ENCODE assay signal across 14 cellular contexts in the genomic region with DNA sequence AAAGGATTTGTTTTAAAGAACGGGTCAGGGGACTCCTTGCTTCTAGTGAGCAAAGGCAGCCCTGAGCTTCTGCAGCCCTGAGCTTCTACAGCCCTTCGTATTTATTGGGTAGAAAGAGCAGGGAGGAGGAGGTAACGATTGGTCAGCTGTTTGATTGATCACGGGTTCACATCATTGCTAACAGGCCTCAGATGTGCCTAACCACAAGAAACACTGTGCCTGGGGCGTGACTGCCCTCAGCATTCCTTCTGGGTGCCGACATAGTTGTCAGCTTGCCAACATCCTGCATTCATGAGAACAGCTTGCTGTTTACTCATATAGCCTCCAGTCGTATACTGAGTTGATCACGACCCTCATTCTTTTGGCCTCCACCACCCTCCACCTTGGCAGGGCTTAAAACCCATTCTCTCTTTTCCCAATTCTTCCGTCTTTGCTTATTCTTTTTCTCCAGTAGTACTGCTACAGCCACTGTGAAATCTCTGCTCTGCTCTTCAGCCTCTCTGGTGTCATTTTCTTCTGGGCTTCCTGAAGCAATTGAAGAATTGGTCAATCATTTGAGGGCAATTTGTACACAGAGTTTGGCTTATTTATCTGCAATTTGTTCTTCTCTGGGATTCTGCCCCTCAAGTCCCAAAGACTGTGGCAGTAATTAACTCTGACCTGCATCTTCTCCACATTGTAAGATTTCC. TPM values are rescaled to one million over a fixed set of nuclear protein-coding genes. Genes with fewer than 3 reads are reported as not detected.
DNase-seq lines count a peak whose midpoint lies in the region; ATAC-seq and TF ChIP-seq lines count a peak whose summit lies in the region.
"Had no signal": no experiment of that assay in that cellular context is flagged by ENCODE, and none has a peak within 500 bp of the region (broad histone marks: within the 10 kb centered on the region; RNA-seq: fewer than 3 reads in every experiment).

No MANE protein-coding gene starts in this region.

- no peak overlapping the region for H3K9ac ChIP-seq in mammary epithelial cell (ENCODE audit: insufficient read depth, low read length)

- intact Hi-C loops in mammary epithelial cell (cut with micrococcal nuclease) = no loop called here

- no peaks in the 10 kb centered on the region for H3K79me2 ChIP-seq in mammary epithelial cell (ENCODE audit: insufficient read depth, low read length)

- 24% methylated on average over 8 of the region's 9 CpGs for WGBS in mammary epithelial cell (ENCODE audit: low coverage, missing lambda C conversion rate)
- 52 to 82% methylated on average over 9 of the region's 9 CpGs for WGBS in lung, 2 donors

- no TSS peak for BruUV-seq in mammary epithelial cell (replicated peaks; lab: Mats Ljungman, UMichigan)

- H3K27me3 ChIP-seq in mammary epithelial cell (ENCODE audit: insufficient read depth, low read length) (no peaks in the 10 kb centered on the region), lung (ENCODE audit: control insufficient read depth, insufficient read depth) (no peaks in the 10 kb centered on the region)

- H4K20me1 ChIP-seq in mammary epithelial cell (ENCODE audit: insufficient read depth, low read length) = no peaks in the 10 kb centered on the region

- in situ Hi-C loops in mammary epithelial cell (cut with MboI; ENCODE audit: low sequenced_read_pairs in 2 of 2) = loop anchor here in 1 of 2 donors (25.0 kb wide), 1 partner anchor 115 kb away; a partner anchor contains a TSS

- H3K4me3 ChIP-seq in mammary epithelial cell (replicated peaks in 1 of 3; ENCODE audit: insufficient read depth in 1 of 3, low read depth in 2 of 3, low read length in 3 of 3) (no peak overlapping the region), lung (no peak overlapping the region)
- H3K4me3 ChIP-seq: esophagus squamous epithelium, skin epidermis had no signal

- H3K9me3 ChIP-seq in mammary epithelial cell (replicated peaks; ENCODE audit: insufficient read depth, low read length) = peaks cover 29% of the 10 kb centered on the region
- peaks cover 4 to 5% of the 10 kb centered on the region in 2 donors for H3K9me3 ChIP-seq in lung (ENCODE audit: control insufficient read depth in 2 of 2, insufficient read depth in 1 of 2, low read length in 1 of 2)

- DNase-seq in Daoy (ENCODE audit: low read depth) (peak; percentile 78), LoVo (ENCODE audit: low spot score) (peak; percentile 69), mammary epithelial cell (peak; percentile 94), lung (ENCODE audit: low spot score) (peak; percentile 61), NOMO-1 treated with dmso at 0.1 percent for 144 hours (lab: John Stamatoyannopoulos, UW; ENCODE audit: unreplicated experiment) (no peak), cerebellum (ENCODE audit: low spot score) (no peak)
- no peak for DNase-seq in stimulated activated CD4-positive, alpha-beta T cell treated with anti-CD3 and anti-CD28 coated beads, Interleukin-2, amount 100 ng/mL, for 48 hours
- DNase-seq: anterior cingulate cortex, COR-L47, esophagus squamous epithelium, Kasumi-1, NCI-H510A treated with DMSO at 0.1 percent for 48 hours had no signal

- TF ChIP-seq CTCF in mammary epithelial cell (conservative IDR thresholded peaks at IDR 0.05 in 1 of 2, IDR thresholded peaks at IDR 0.05 in 1 of 2; ENCODE audit: extremely low read depth in 1 of 2, insufficient read depth in 1 of 2, low read depth in 1 of 2, low read length in 2 of 2) = no peak
- no peak for TF ChIP-seq CTCF in lung (IDR thresholded peaks at IDR 0.05; ENCODE audit: control extremely low read depth, extremely low read depth)

- CTCF ChIA-PET in mammary epithelial cell (lab: Charles Lee; ENCODE audit: low non-redundant PET) = no interaction called here

- H2AFZ ChIP-seq in mammary epithelial cell (ENCODE audit: low read depth, low read length) = peak overlapping the region; percentile 19

- H3K27ac ChIP-seq in mammary epithelial cell (ENCODE audit: insufficient read depth, low read depth, low read length) = no peak overlapping the region
- H3K27ac ChIP-seq in lung (ENCODE audit: low read depth in 1 of 2, low read length in 1 of 2) = no peak overlapping the region
- H3K27ac ChIP-seq: esophagus squamous epithelium, skin epidermis had no signal

- H3K4me2 ChIP-seq in mammary epithelial cell (ENCODE audit: insufficient read depth, low read depth, low read length) = no peak overlapping the region

- no peaks in the 10 kb centered on the region for H3K36me3 ChIP-seq in mammary epithelial cell (ENCODE audit: insufficient read depth, low read length)
- peaks cover 0 to 1% of the 10 kb centered on the region in 2 donors for H3K36me3 ChIP-seq in lung (ENCODE audit: control insufficient read depth in 2 of 2, insufficient read depth in 2 of 2, low read length in 2 of 2)
- H3K36me3 ChIP-seq: esophagus squamous epithelium had no signal

- ATAC-seq in lung (ENCODE audit: insufficient read depth, low FRiP score) = no peak
- no peak for ATAC-seq in HG03097 (IDR thresholded peaks at IDR 0.05; ENCODE audit: low FRiP score, unreplicated experiment)

- H3K4me1 ChIP-seq in mammary epithelial cell (ENCODE audit: insufficient read depth, low read length) (no peaks in the 10 kb centered on the region), lung (ENCODE audit: control insufficient read depth in 2 of 2, insufficient read depth in 2 of 2, low read length in 2 of 2) (no peaks in the 10 kb centered on the region)
- H3K4me1 ChIP-seq: esophagus squamous epithelium had no signal

- dilution Hi-C loops in mammary epithelial cell (cut with HindIII; ENCODE audit: low sequenced_read_pairs) = no loop called here

RNA-seq across cellular contexts. Expression of a gene that starts 25.4 kb away (rescaled TPM):
- total RNA-seq in Daoy (2014; rRNA removed; shearing (Covaris generic)) = 340 and 360 TPM in 2 replicates
- 100 to 1,000 TPM; 101 to 297 TPM for total RNA-seq in mammary epithelial cell
- 258 TPM for polyA plus RNA-seq in mammary epithelial cell
- 285 TPM for polyA minus RNA-seq in mammary epithelial cell
- total RNA-seq in lung = 100 to 1,000 TPM in 1 of 2 donors, 10 to 100 TPM in 1; 73.3 to 138 TPM
- polyA plus RNA-seq in lung = 100 to 1,000 TPM; 109 to 114 TPM
- total RNA-seq in cerebellum = 83.5 TPM

RNA-seq across cellular contexts. Expression of a gene that starts 37.0 kb away (rescaled TPM):
- 181 and 228 TPM in 2 replicates for total RNA-seq in Daoy (2014; rRNA removed; shearing (Covaris generic))
- total RNA-seq in mammary epithelial cell (10 to 100 TPM; 50.0 to 78.5 TPM), lung (10 to 100 TPM; 67.9 to 72.4 TPM), cerebellum (46.6 TPM)
- polyA plus RNA-seq in mammary epithelial cell (131 TPM), lung (10 to 100 TPM; 65.3 to 83.1 TPM)
- polyA minus RNA-seq in mammary epithelial cell = 153 TPM

Comparison
In these comparisons a context has a peak if more than half of its experiments do, and no peak if none do; other contexts are left out.
1. DNase-seq: peak in Daoy (single experiment), LoVo (single experiment), mammary epithelial cell (single experiment) and lung (single experiment); none in NOMO-1 treated with dmso at 0.1 percent for 144 hours (single experiment), stimulated activated CD4-positive, alpha-beta T cell treated with anti-CD3 and anti-CD28 coated beads, Interleukin-2, amount 100 ng/mL, for 48 hours (0 of 2) and cerebellum (single experiment).